ENCODE assay signal across 13 cellular contexts in genomic region chrX:120014354-120015129, GRCh38.
DNase-seq lines count a peak whose midpoint lies in the region; ATAC-seq and TF ChIP-seq lines count a peak whose summit lies in the region.
"Had no signal": no experiment of that assay in that cellular context is flagged by ENCODE, and none has a peak within 500 bp of the region (broad histone marks: within the 10 kb centered on the region; RNA-seq: fewer than 3 reads in every experiment).

No MANE protein-coding gene starts in this region.

- ATAC-seq in Right ventricle myocardium inferior: no peak
- ATAC-seq in Right ventricle myocardium superior (ENCODE audit: poor library complexity): no peak
- ATAC-seq in central memory CD8-positive, alpha-beta T cell (replicated peaks; ENCODE audit: extremely low read depth, poor library complexity, severe bottlenecking): peak; percentile 32
- ATAC-seq in naive thymus-derived CD4-positive, alpha-beta T cell: no peak
- ATAC-seq in HG03469 (IDR thresholded peaks at IDR 0.05; ENCODE audit: unreplicated experiment): no peak

- H3K36me3 Mint-ChIP-seq in central memory CD8-positive, alpha-beta T cell (ENCODE audit: insufficient read depth): peaks cover 9% of the 10 kb centered on the region
- H3K36me3 Mint-ChIP-seq in naive thymus-derived CD4-positive, alpha-beta T cell: no peaks in the 10 kb centered on the region

- H3K27me3 ChIP-seq in naive thymus-derived CD4-positive, alpha-beta T cell (ENCODE audit: control insufficient read depth in 2 of 2, insufficient read depth in 2 of 2, low read length in 2 of 2): peaks cover 0 to 6% of the 10 kb centered on the region in 2 donors
- H3K27me3 ChIP-seq in brain microvascular endothelial cell (replicated peaks): peaks cover 7% of the 10 kb centered on the region

- H3K27ac Mint-ChIP-seq in central memory CD8-positive, alpha-beta T cell (ENCODE audit: low read depth): peak overlapping the region; percentile 96
- H3K27ac Mint-ChIP-seq in naive thymus-derived CD4-positive, alpha-beta T cell: no peak overlapping the region

- H3K27ac ChIP-seq in naive thymus-derived CD4-positive, alpha-beta T cell (ENCODE audit: low read depth, low read length): no peak overlapping the region
- H3K27ac ChIP-seq in urinary bladder (ENCODE audit: low read depth) (no peak overlapping the region), brain microvascular endothelial cell (no peak overlapping the region)

- in situ Hi-C loops in brain microvascular endothelial cell (cut with HindIII; ENCODE audit: low pct_ligation_motif_present, low sequenced_read_pairs): no loop called here

- peak; percentile 45 for DNase-seq in Right ventricle myocardium inferior (ENCODE audit: missing footprints)
- DNase-seq in Right ventricle myocardium superior: no peak
- DNase-seq in central memory CD8-positive, alpha-beta T cell (ENCODE audit: low spot score in 2 of 2): no peak
- DNase-seq in naive thymus-derived CD4-positive, alpha-beta T cell: no peak
- DNase-seq in brain microvascular endothelial cell: no peak
- DNase-seq in SK-N-DZ (ENCODE audit: low spot score): no peak
- DNase-seq: NCI-H1417 treated with DMSO at 0.1 percent for 48 hours; OCI-M1; small intestine; stimulated activated CD8-positive, alpha-beta memory T cell treated with anti-CD3 and anti-CD28 coated beads, Interleukin-4, amount 100 ng/mL, for 48 hours had no signal

- no peak for TF ChIP-seq CTCF in brain microvascular endothelial cell (IDR thresholded peaks at IDR 0.05; ENCODE audit: low read depth, low read length, missing control alignments)

- H3K9me3 Mint-ChIP-seq in central memory CD8-positive, alpha-beta T cell: no peaks in the 10 kb centered on the region
- H3K9me3 Mint-ChIP-seq in naive thymus-derived CD4-positive, alpha-beta T cell: peaks cover 0 to 1% (median 0%) of the 10 kb centered on the region in 11 donors

- H3K9me3 ChIP-seq in naive thymus-derived CD4-positive, alpha-beta T cell (ENCODE audit: control insufficient read depth in 2 of 3, low read length in 3 of 3): no peaks in the 10 kb centered on the region

- POLR2A ChIA-PET in naive thymus-derived CD4-positive, alpha-beta T cell (lab: Charles Lee): no interaction called here

- peaks cover 0 to 6% of the 10 kb centered on the region in 2 donors for H3K4me1 ChIP-seq in naive thymus-derived CD4-positive, alpha-beta T cell (ENCODE audit: control insufficient read depth in 2 of 2, insufficient read depth in 2 of 2, low read length in 2 of 2)
- H3K4me1 ChIP-seq in urinary bladder (ENCODE audit: insufficient read depth): no peaks in the 10 kb centered on the region

- H3K36me3 ChIP-seq in naive thymus-derived CD4-positive, alpha-beta T cell (ENCODE audit: control insufficient read depth in 2 of 3, insufficient read depth in 3 of 3, low read length in 3 of 3): no peaks in the 10 kb centered on the region
- H3K36me3 ChIP-seq in urinary bladder (ENCODE audit: insufficient read depth) (no peaks in the 10 kb centered on the region), brain microvascular endothelial cell (replicated peaks) (no peaks in the 10 kb centered on the region)

- CTCF ChIA-PET in naive thymus-derived CD4-positive, alpha-beta T cell (lab: Charles Lee): no interaction called here

- H3K27me3 Mint-ChIP-seq in central memory CD8-positive, alpha-beta T cell: peaks cover 61% of the 10 kb centered on the region
- H3K27me3 Mint-ChIP-seq in naive thymus-derived CD4-positive, alpha-beta T cell: peaks cover 21 to 71% (median 34%) of the 10 kb centered on the region in 5 donors

- H3K4me3 ChIP-seq in naive thymus-derived CD4-positive, alpha-beta T cell (ENCODE audit: low read length): no peak overlapping the region
- H3K4me3 ChIP-seq in urinary bladder (ENCODE audit: low read depth, low read length) (peak overlapping the region; percentile 33), brain microvascular endothelial cell (ENCODE audit: low read depth, low read length) (no peak overlapping the region)
- H3K4me3 ChIP-seq: lung had no signal

- peak overlapping the region; percentile 78 for H3K4me3 Mint-ChIP-seq in central memory CD8-positive, alpha-beta T cell
- peak overlapping the region; percentile 16 to 82 (median 70) for H3K4me3 Mint-ChIP-seq in naive thymus-derived CD4-positive, alpha-beta T cell

- intact Hi-C loops in Right ventricle myocardium inferior (cut with DNase I) (no loop called here), Right ventricle myocardium superior (cut with DNase I) (no loop called here)
- intact Hi-C loops in naive thymus-derived CD4-positive, alpha-beta T cell (cut with micrococcal nuclease): no loop called here

- 21% methylated on average over 30 of the region's 30 CpGs for WGBS in urinary bladder

- peaks cover 16% of the 10 kb centered on the region for H3K4me1 Mint-ChIP-seq in central memory CD8-positive, alpha-beta T cell
- peaks cover 0 to 13% (median 8%) of the 10 kb centered on the region in 7 donors for H3K4me1 Mint-ChIP-seq in naive thymus-derived CD4-positive, alpha-beta T cell
